ENCODE assay signal across 11 cellular contexts in genomic region chr6:31763617-31763940, GRCh38. TPM values are rescaled to one million over a fixed set of nuclear protein-coding genes. Genes with fewer than 3 reads are reported as not detected.
DNase-seq lines count a peak whose midpoint lies in the region; ATAC-seq and TF ChIP-seq lines count a peak whose summit lies in the region.
"Had no signal": no experiment of that assay in that cellular context is flagged by ENCODE, and none has a peak within 500 bp of the region (broad histone marks: within the 10 kb centered on the region; RNA-seq: fewer than 3 reads in every experiment).

No MANE protein-coding gene starts in this region.

- in situ Hi-C loops in Panc1 (cut with HindIII; ENCODE audit: low pct_unique_long_range_greater_than_20kb, low sequenced_read_pairs), result no loop called here

- peak; percentile 73 for ATAC-seq in SK-N-SH treated with all-trans-retinoic acid at 6 μM for 48 hours
- ATAC-seq in Panc1, result peak; percentile 41; the same call in 1 of the 2 replicates
- no peak for ATAC-seq in HG02623 (IDR thresholded peaks at IDR 0.05; ENCODE audit: unreplicated experiment)

- 42% methylated on average over 1 of the region's 1 CpG for WGBS in SK-N-SH (ENCODE audit: low lambda C conversion rate)

- H3K27ac ChIP-seq in SK-N-SH (ENCODE audit: low read depth in 2 of 2, low read length in 1 of 2), result no peak overlapping the region
- no peak overlapping the region for H3K27ac ChIP-seq in Panc1 (ENCODE audit: low read length)

- H3K9ac ChIP-seq in SK-N-SH, result no peak overlapping the region

- no peak overlapping the region for H3K4me2 ChIP-seq in SK-N-SH

- no peak overlapping the region for H2AFZ ChIP-seq in SK-N-SH (ENCODE audit: low read depth)

- TF ChIP-seq EP300 in SK-N-SH (IDR thresholded peaks at IDR 0.05; ENCODE audit: borderline replicate concordance in 1 of 2, low read depth in 1 of 2, low read length in 1 of 2), result no peak

- H3K4me3 ChIP-seq in SK-N-SH (ENCODE audit: low read depth in 2 of 2, low read length in 1 of 2), result no peak overlapping the region
- H3K4me3 ChIP-seq in Panc1 (ENCODE audit: low read depth in 2 of 2, low read length in 2 of 2), result no peak overlapping the region

- H4K20me1 ChIP-seq in SK-N-SH (ENCODE audit: insufficient read depth), result no peaks in the 10 kb centered on the region

- TF ChIP-seq CTCF in SK-N-SH (IDR thresholded peaks at IDR 0.05), result no peak
- TF ChIP-seq CTCF in Panc1 (IDR thresholded peaks at IDR 0.05), result no peak

- no peak for TF ChIP-seq RAD21 in SK-N-SH (IDR thresholded peaks at IDR 0.05; ENCODE audit: low read length)

- POLR2A ChIA-PET in SK-N-SH (lab: Yijun Ruan, JAX), result no interaction called here
- POLR2A ChIA-PET in Panc1 (lab: Charles Lee), result no interaction called here

- H3K79me2 ChIP-seq in SK-N-SH (ENCODE audit: insufficient read depth), result no peaks in the 10 kb centered on the region

- intact Hi-C loops in Panc1 (cut with micrococcal nuclease; ENCODE audit: unreplicated experiment), result no loop called here

- no peaks in the 10 kb centered on the region for H3K9me3 ChIP-seq in SK-N-SH
- H3K9me3 ChIP-seq in Panc1 (ENCODE audit: control insufficient read depth, insufficient read depth, low read depth, low read length), result no peaks in the 10 kb centered on the region

- H3K36me3 ChIP-seq in SK-N-SH (replicated peaks in 1 of 2; ENCODE audit: control insufficient read depth in 1 of 2, insufficient read depth in 2 of 2, low read length in 1 of 2) (no peaks in the 10 kb centered on the region), Panc1 (ENCODE audit: control insufficient read depth, insufficient read depth, low read length) (no peaks in the 10 kb centered on the region)

- no peaks in the 10 kb centered on the region for H3F3A ChIP-seq in SK-N-SH (replicated peaks; ENCODE audit: insufficient read depth)

- no TSS peak for BruUV-seq in Panc1 (replicated peaks; lab: Mats Ljungman, UMichigan)

- H3K9me2 ChIP-seq in SK-N-SH, result no peaks in the 10 kb centered on the region

- H3K27me3 ChIP-seq in SK-N-SH (ENCODE audit: insufficient read depth) (no peaks in the 10 kb centered on the region), Panc1 (ENCODE audit: control insufficient read depth, insufficient read depth, low read length) (no peaks in the 10 kb centered on the region)

- no peak for DNase-seq in SK-N-SH
- DNase-seq in Panc1 (ENCODE audit: low read depth, low spot score), result no peak
- peak; percentile 70 for DNase-seq in fibroblast of peridontal ligament (ENCODE audit: extremely low read depth)
- DNase-seq in retina, result peak; percentile 84
- no peak for DNase-seq in activated gamma-delta T cell treated with Interleukin-2 at 50 U/mL for 16 hours
- DNase-seq in NCI-H446 (lab: John Stamatoyannopoulos, UW), result no peak
- DNase-seq: activated CD4-positive, CD25-positive, alpha-beta regulatory T cell treated with anti-CD3 and anti-CD28 coated beads, Interleukin-2, amount 50 U/mL, for 72 hours; NCI-H146 had no signal

- CTCF ChIA-PET in SK-N-SH (lab: Yijun Ruan, JAX), result interaction anchor here (1.0 kb wide), 1 partner anchor 28 kb away, joined by 5 read pairs; no protein-coding TSS in a partner anchor
- CTCF ChIA-PET in Panc1 (lab: Charles Lee), result interaction anchor here (0.5 kb wide), 1 partner anchor 18 kb away, joined by 5 read pairs; no protein-coding TSS in a partner anchor

- peaks cover 0 to 8% of the 10 kb centered on the region in 2 experiments; a peak in 1 of 4 replicates for H3K4me1 ChIP-seq in SK-N-SH (ENCODE audit: control insufficient read depth in 1 of 2, insufficient read depth in 2 of 2, low read depth in 1 of 2, low read length in 1 of 2)
- H3K4me1 ChIP-seq in Panc1 (ENCODE audit: control insufficient read depth, insufficient read depth, low read length), result no peaks in the 10 kb centered on the region

TF ChIP-seq in SK-N-SH treated with all-trans-retinoic acid at 6 μM for 48 hours, 23 proteins besides CTCF, POLR2A, EP300 and RAD21:
- TF ChIP-seq ZC3H10 (CRISPR knock-in tag; IDR thresholded peaks at IDR 0.05) (no peak), BACH2 (CRISPR knock-in tag; IDR thresholded peaks at IDR 0.05; ENCODE audit: borderline replicate concordance) (no peak), TCF4 (CRISPR knock-in tag; IDR thresholded peaks at IDR 0.05; ENCODE audit: borderline replicate concordance) (no peak), RARB (CRISPR knock-in tag; IDR thresholded peaks at IDR 0.05) (no peak)

TF ChIP-seq in SK-N-SH, 30 proteins besides CTCF, POLR2A, EP300 and RAD21:
- TF ChIP-seq SIN3A (IDR thresholded peaks at IDR 0.05; ENCODE audit: borderline replicate concordance, low read depth, low read length) (no peak), POLR2AphosphoS5 (IDR thresholded peaks at IDR 0.05; ENCODE audit: low read depth, low read length) (no peak)

RNA-seq across cellular contexts. Expression of gene SAPCD1, which starts 1.1 kb away (rescaled TPM):
- polyA plus RNA-seq in SK-N-SH (2012; rRNA removed), result 5.9 and 6.3 TPM in 2 replicates
- polyA plus RNA-seq in SK-N-SH (2012; cell fraction: cytosol; rRNA removed), result 1.2 and 1.3 TPM in 2 replicates
- polyA plus RNA-seq in SK-N-SH (2012; cell fraction: nucleus; rRNA removed), result 44.9 and 62.9 TPM in 2 replicates
- total RNA-seq in Panc1 (2021; ENCODE audit: unreplicated experiment), result 6.3 TPM
- 2.9 TPM for polyA plus RNA-seq in Panc1 (2012; ENCODE audit: insufficient read length)
- total RNA-seq: cerebellum had no signal

RNA-seq across cellular contexts. Expression of gene VWA7, which starts 13.5 kb away (rescaled TPM):
- 0.45 and 0.56 TPM in 2 replicates for polyA plus RNA-seq in SK-N-SH (2012; rRNA removed)
- polyA plus RNA-seq in SK-N-SH (2012; cell fraction: cytosol; rRNA removed), result 0.33 and 0.71 TPM in 2 replicates
- polyA plus RNA-seq in SK-N-SH (2012; cell fraction: nucleus; rRNA removed), result 3.3 and 3.5 TPM in 2 replicates
- 4.3 TPM for total RNA-seq in Panc1 (2021; ENCODE audit: unreplicated experiment)
- polyA plus RNA-seq in Panc1 (2012; ENCODE audit: insufficient read length), result 2.7 TPM

RNA-seq across cellular contexts. Expression of gene MSH5, which starts 23.8 kb away (rescaled TPM):
- polyA plus RNA-seq in SK-N-SH (2012; rRNA removed), result 16.0 and 19.5 TPM in 2 replicates
- 4.2 and 5.4 TPM in 2 replicates for polyA plus RNA-seq in SK-N-SH (2012; cell fraction: cytosol; rRNA removed)
- 143 and 155 TPM in 2 replicates for polyA plus RNA-seq in SK-N-SH (2012; cell fraction: nucleus; rRNA removed)
- total RNA-seq in Panc1 (2021; ENCODE audit: unreplicated experiment), result 38.1 TPM
- polyA plus RNA-seq in Panc1 (2012; ENCODE audit: insufficient read length), result 13.2 TPM

RNA-seq across cellular contexts. Expression of gene CLIC1, which starts 27.2 kb away (rescaled TPM):
- 520 and 569 TPM in 2 replicates for polyA plus RNA-seq in SK-N-SH (2012; rRNA removed)
- polyA plus RNA-seq in SK-N-SH (2012; cell fraction: cytosol; rRNA removed), result 391 and 518 TPM in 2 replicates
- polyA plus RNA-seq in SK-N-SH (2012; cell fraction: nucleus; rRNA removed), result 233 and 286 TPM in 2 replicates
- total RNA-seq in Panc1 (2021; ENCODE audit: unreplicated experiment), result 583 TPM
- 576 TPM for polyA plus RNA-seq in Panc1 (2012; ENCODE audit: insufficient read length)

RNA-seq across cellular contexts. Expression of gene VARS1, which starts 32.0 kb away (rescaled TPM):
- polyA plus RNA-seq in SK-N-SH (2012; rRNA removed), result 22.2 and 35.1 TPM in 2 replicates
- polyA plus RNA-seq in SK-N-SH (2012; cell fraction: cytosol; rRNA removed), result 13.7 and 19.2 TPM in 2 replicates
- 98.2 and 118 TPM in 2 replicates for polyA plus RNA-seq in SK-N-SH (2012; cell fraction: nucleus; rRNA removed)
- 229 TPM for total RNA-seq in Panc1 (2021; ENCODE audit: unreplicated experiment)
- polyA plus RNA-seq in Panc1 (2012; ENCODE audit: insufficient read length), result 274 TPM

Comparison
In these comparisons a context has a peak if more than half of its experiments do, and no peak if none do; other contexts are left out.
1. DNase-seq: peak in fibroblast of peridontal ligament (single experiment) and retina (single experiment); none in SK-N-SH (single experiment), Panc1 (single experiment), activated gamma-delta T cell treated with Interleukin-2 at 50 U/mL for 16 hours (single experiment) and NCI-H446 (0 of 2).